In genomic region chr2:103809390-103809789, GRCh38 we compare ENCODE assay signal across 1 cellular context.
TF ChIP-seq lines count a peak whose summit lies in the region.

No MANE protein-coding gene starts in this region.

TF ChIP-seq in H1, 55 proteins besides CTCF, POLR2A, EP300 and RAD21:
- TF ChIP-seq CHD2 (IDR thresholded peaks at IDR 0.05; ENCODE audit: low read length) (peak; percentile 36; the same call in 1 of the 2 replicates), NRF1 (IDR thresholded peaks at IDR 0.05; ENCODE audit: low read depth, low read length) (no peak), POLR2AphosphoS5 (IDR thresholded peaks at IDR 0.05; ENCODE audit: low read depth, low read length) (no peak), SP4 (IDR thresholded peaks at IDR 0.05; ENCODE audit: low read length) (no peak), YY1 (IDR thresholded peaks at IDR 0.05; ENCODE audit: low read depth, low read length) (no peak)
